Comparison of ENCODE assay signal across 8 cellular contexts in the genomic region with DNA sequence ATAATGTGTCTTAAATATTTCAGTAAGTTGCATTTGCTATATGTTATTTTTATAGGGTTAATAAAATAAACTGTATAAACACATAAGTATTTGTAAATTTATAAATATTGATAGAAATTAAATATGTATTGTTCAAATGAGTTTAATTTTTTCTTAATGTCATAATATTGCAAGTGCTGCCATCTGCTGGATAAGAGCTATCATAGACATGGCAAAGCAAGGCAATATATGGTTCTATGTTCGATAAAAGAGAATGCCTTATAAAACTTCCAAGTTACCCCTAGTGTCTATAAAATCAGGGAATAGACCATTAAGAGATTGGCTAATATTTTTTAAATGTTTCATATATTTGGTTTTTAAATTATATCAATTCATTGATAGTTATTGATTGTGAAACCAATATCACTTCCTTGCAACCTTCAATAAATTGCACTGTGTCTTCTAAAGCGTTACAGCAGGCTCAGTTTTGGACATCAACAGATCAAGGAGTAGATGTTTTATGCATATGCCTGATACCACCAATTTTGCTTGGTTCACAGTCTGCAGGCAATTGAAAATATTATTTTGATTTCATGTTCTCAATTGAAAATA. TPM values are rescaled to one million over a fixed set of nuclear protein-coding genes. Genes with fewer than 3 reads are reported as not detected.
DNase-seq lines count a peak whose midpoint lies in the region; ATAC-seq, FAIRE-seq and TF ChIP-seq lines count a peak whose summit lies in the region.

No MANE protein-coding gene starts in this region.

- H3K27ac Mint-ChIP-seq in activated T-helper 2 cell treated with anti-CD3 and anti-CD28 coated beads, Interferon-gamma antibody, Interleukin-2, Interleukin-4, amounts not matched to agents 10 μg/mL and 5 μg/mL and 100 μg/mL, durations not matched to agents 14 hours and 24 hours and 36 hours: no peak overlapping the region
- H3K27ac Mint-ChIP-seq in naive thymus-derived CD4-positive, alpha-beta T cell: no peak overlapping the region

- no peaks in the 10 kb centered on the region for H3K9me3 Mint-ChIP-seq in activated T-helper 2 cell treated with anti-CD3 and anti-CD28 coated beads, Interferon-gamma antibody, Interleukin-2, Interleukin-4, amounts not matched to agents 10 μg/mL and 5 μg/mL and 100 μg/mL, durations not matched to agents 14 hours and 24 hours and 36 hours
- no peaks in the 10 kb centered on the region for H3K9me3 Mint-ChIP-seq in naive thymus-derived CD4-positive, alpha-beta T cell

- POLR2A ChIA-PET in naive thymus-derived CD4-positive, alpha-beta T cell (lab: Charles Lee): no interaction called here

- DNase-seq in CD1c-positive myeloid dendritic cell (ENCODE audit: extremely low spot score) (peak; percentile 34), NCI-H2227 treated with DMSO at 0.1 percent for 48 hours (lab: John Stamatoyannopoulos, UW) (peak; percentile 7), erythroblast (lab: John Stamatoyannopoulos, UW) (peak; percentile 8 to 50), small intestine (peak; percentile 2), amygdala (lab: John Stamatoyannopoulos, UW) (no peak)
- DNase-seq in activated T-helper 2 cell treated with anti-CD3 and anti-CD28 coated beads, Interferon-gamma antibody, Interleukin-2, Interleukin-4, amounts not matched to agents 10 μg/mL and 5 μg/mL and 100 μg/mL, durations not matched to agents 14 hours and 24 hours and 36 hours (ENCODE audit: low spot score): no peak
- DNase-seq in naive thymus-derived CD4-positive, alpha-beta T cell: no peak

- CTCF ChIA-PET in naive thymus-derived CD4-positive, alpha-beta T cell (lab: Charles Lee): interaction anchor here (0.7 kb wide), 1 partner anchor 10 kb away, joined by 3 read pairs; no protein-coding TSS in a partner anchor

- intact Hi-C loops in activated T-helper 2 cell treated with anti-CD3 and anti-CD28 coated beads, Interferon-gamma antibody, Interleukin-2, Interleukin-4, amounts not matched to agents 10 μg/mL and 5 μg/mL and 100 μg/mL, durations not matched to agents 14 hours and 24 hours and 36 hours (cut with micrococcal nuclease): no loop called here
- intact Hi-C loops in naive thymus-derived CD4-positive, alpha-beta T cell (cut with micrococcal nuclease): loop anchor here in 1 of 2 donors (1.0 to 5.0 kb wide), 2 partner anchors 911 to 932 kb away; no protein-coding TSS in a partner anchor

- ATAC-seq in GM19467 (IDR thresholded peaks at IDR 0.05; ENCODE audit: unreplicated experiment): peak; percentile 67
- no peak for ATAC-seq in naive thymus-derived CD4-positive, alpha-beta T cell

- H3K36me3 ChIP-seq in small intestine (ENCODE audit: control insufficient read depth in 2 of 2, insufficient read depth in 2 of 2, low read length in 2 of 2): no peaks in the 10 kb centered on the region
- no peaks in the 10 kb centered on the region for H3K36me3 ChIP-seq in naive thymus-derived CD4-positive, alpha-beta T cell (ENCODE audit: control insufficient read depth in 2 of 3, insufficient read depth in 3 of 3, low read length in 3 of 3)

- H3K4me3 Mint-ChIP-seq in activated T-helper 2 cell treated with anti-CD3 and anti-CD28 coated beads, Interferon-gamma antibody, Interleukin-2, Interleukin-4, amounts not matched to agents 10 μg/mL and 5 μg/mL and 100 μg/mL, durations not matched to agents 14 hours and 24 hours and 36 hours (ENCODE audit: low read depth): no peak overlapping the region
- no peak overlapping the region for H3K4me3 Mint-ChIP-seq in naive thymus-derived CD4-positive, alpha-beta T cell

- H3K27ac ChIP-seq in small intestine (ENCODE audit: low read depth in 1 of 2, low read length in 1 of 2): no peak overlapping the region
- no peak overlapping the region for H3K27ac ChIP-seq in naive thymus-derived CD4-positive, alpha-beta T cell (ENCODE audit: low read depth, low read length)

- H3K27me3 Mint-ChIP-seq in activated T-helper 2 cell treated with anti-CD3 and anti-CD28 coated beads, Interferon-gamma antibody, Interleukin-2, Interleukin-4, amounts not matched to agents 10 μg/mL and 5 μg/mL and 100 μg/mL, durations not matched to agents 14 hours and 24 hours and 36 hours (ENCODE audit: low read depth): no peaks in the 10 kb centered on the region
- H3K27me3 Mint-ChIP-seq in naive thymus-derived CD4-positive, alpha-beta T cell: no peaks in the 10 kb centered on the region

- H3K4me1 Mint-ChIP-seq in activated T-helper 2 cell treated with anti-CD3 and anti-CD28 coated beads, Interferon-gamma antibody, Interleukin-2, Interleukin-4, amounts not matched to agents 10 μg/mL and 5 μg/mL and 100 μg/mL, durations not matched to agents 14 hours and 24 hours and 36 hours (ENCODE audit: low read depth): no peaks in the 10 kb centered on the region
- H3K4me1 Mint-ChIP-seq in naive thymus-derived CD4-positive, alpha-beta T cell: no peaks in the 10 kb centered on the region

- H3K9me3 ChIP-seq in small intestine (ENCODE audit: control insufficient read depth, low read depth): no peaks in the 10 kb centered on the region
- H3K9me3 ChIP-seq in naive thymus-derived CD4-positive, alpha-beta T cell (ENCODE audit: control insufficient read depth in 2 of 3, low read length in 3 of 3): no peaks in the 10 kb centered on the region

- no peak overlapping the region for H3K4me3 ChIP-seq in small intestine (ENCODE audit: low read depth in 1 of 2, low read length in 2 of 2)
- no peak overlapping the region for H3K4me3 ChIP-seq in naive thymus-derived CD4-positive, alpha-beta T cell (ENCODE audit: low read length)

- no peak for TF ChIP-seq POLR2A in erythroblast (IDR thresholded peaks at IDR 0.05; ENCODE audit: low read length)

- WGBS in small intestine, 3 donors: 41 to 61% (median 43%) methylated on average over 2 of the region's 2 CpGs

- H3K36me3 Mint-ChIP-seq in activated T-helper 2 cell treated with anti-CD3 and anti-CD28 coated beads, Interferon-gamma antibody, Interleukin-2, Interleukin-4, amounts not matched to agents 10 μg/mL and 5 μg/mL and 100 μg/mL, durations not matched to agents 14 hours and 24 hours and 36 hours (ENCODE audit: low read depth): no peaks in the 10 kb centered on the region
- H3K36me3 Mint-ChIP-seq in naive thymus-derived CD4-positive, alpha-beta T cell: no peaks in the 10 kb centered on the region

- H3K27me3 ChIP-seq in small intestine (ENCODE audit: control insufficient read depth in 2 of 2, insufficient read depth in 2 of 2, low read length in 2 of 2): no peaks in the 10 kb centered on the region
- H3K27me3 ChIP-seq in naive thymus-derived CD4-positive, alpha-beta T cell (ENCODE audit: control insufficient read depth in 2 of 2, insufficient read depth in 2 of 2, low read length in 2 of 2): no peaks in the 10 kb centered on the region

- H3K4me1 ChIP-seq in small intestine (ENCODE audit: control insufficient read depth in 2 of 2, insufficient read depth in 1 of 2, low read depth in 1 of 2, low read length in 1 of 2): no peaks in the 10 kb centered on the region
- H3K4me1 ChIP-seq in naive thymus-derived CD4-positive, alpha-beta T cell (ENCODE audit: control insufficient read depth in 2 of 2, insufficient read depth in 2 of 2, low read length in 2 of 2): no peaks in the 10 kb centered on the region

- FAIRE-seq in small intestine (lab: Jason Lieb, UNC): peak; percentile 64

RNA-seq across cellular contexts. Expression of a gene that starts 29.0 kb away (rescaled TPM):
- polyA plus RNA-seq in small intestine: under 1 TPM in 1 of 3 donors, not detected in 2; 0.64 TPM
- total RNA-seq in activated T-helper 2 cell treated with anti-CD3 and anti-CD28 coated beads, Interferon-gamma antibody, Interleukin-2, Interleukin-4, amounts not matched to agents 10 μg/mL and 5 μg/mL and 100 μg/mL, durations not matched to agents 14 hours and 24 hours and 36 hours: not detected in 2 replicates
- total RNA-seq in naive thymus-derived CD4-positive, alpha-beta T cell: not detected
- not detected for polyA plus RNA-seq in naive thymus-derived CD4-positive, alpha-beta T cell

Comparison
In these comparisons a context has a peak if more than half of its experiments do, and no peak if none do; other contexts are left out.
1. DNase-seq: peak in CD1c-positive myeloid dendritic cell (single experiment), NCI-H2227 treated with DMSO at 0.1 percent for 48 hours (single experiment), erythroblast (2 of 2) and small intestine (single experiment); none in activated T-helper 2 cell treated with anti-CD3 and anti-CD28 coated beads, Interferon-gamma antibody, Interleukin-2, Interleukin-4, amounts not matched to agents 10 μg/mL and 5 μg/mL and 100 μg/mL, durations not matched to agents 14 hours and 24 hours and 36 hours (single experiment), amygdala (0 of 56) and naive thymus-derived CD4-positive, alpha-beta T cell (0 of 9).